Comparison of ENCODE assay signal across 8 cellular contexts in genomic region chr13:49496837-49497236, GRCh38. TPM values are rescaled to one million over a fixed set of nuclear protein-coding genes. Genes with fewer than 3 reads are reported as not detected.
DNase-seq lines count a peak whose midpoint lies in the region; ATAC-seq and TF ChIP-seq lines count a peak whose summit lies in the region.
"Not testable (repeated sequence)": the region's sequence is repeated elsewhere in the genome, so short reads cannot be mapped to it uniquely, and the experiment has no call there.

No MANE protein-coding gene starts in this region.

- CTCF ChIA-PET in activated naive CD4-positive, alpha-beta T cell treated with anti-CD3 and anti-CD28 coated beads for 36 hours (lab: Charles Lee) = interaction anchor here (2.0 kb wide), 1 partner anchor 53 kb away, joined by 8 read pairs; the partner anchor contains the start of genes CAB39L and SETDB2

- peaks cover 51% of the 10 kb centered on the region for H3K4me1 Mint-ChIP-seq in activated naive CD4-positive, alpha-beta T cell treated with anti-CD3 and anti-CD28 coated beads for 36 hours (ENCODE audit: low read depth)
- H3K4me1 Mint-ChIP-seq in effector memory CD8-positive, alpha-beta T cell (ENCODE audit: low read depth in 2 of 2) = peaks cover 38 to 45% of the 10 kb centered on the region in 2 donors
- H3K4me1 Mint-ChIP-seq in naive B cell = peaks cover 33 to 43% (median 42%) of the 10 kb centered on the region in 3 donors

- not testable (repeated sequence) for H3K9ac ChIP-seq in OCI-LY3 (ENCODE audit: low read length)

- H3K4me3 ChIP-seq in OCI-LY3 (ENCODE audit: low read length) = peak overlapping the region; percentile 87
- H3K4me3 ChIP-seq in thoracic aorta = peak overlapping the region; percentile 84

- intact Hi-C loops in activated naive CD4-positive, alpha-beta T cell treated with anti-CD3 and anti-CD28 coated beads for 36 hours (cut with micrococcal nuclease) = loop anchor here (2.0 to 5.0 kb wide), 9 partner anchors 195 to 1956 kb away; partner anchors contain the start of genes CDADC1, EBPL, INTS6 and NUDT15

- peak overlapping the region; percentile 91 for H3K4me3 Mint-ChIP-seq in activated naive CD4-positive, alpha-beta T cell treated with anti-CD3 and anti-CD28 coated beads for 36 hours
- H3K4me3 Mint-ChIP-seq in effector memory CD8-positive, alpha-beta T cell = peak overlapping the region; percentile 97 to 98
- H3K4me3 Mint-ChIP-seq in naive B cell = peak overlapping the region; percentile 32 to 95 (median 92)

- H3K9me3 Mint-ChIP-seq in activated naive CD4-positive, alpha-beta T cell treated with anti-CD3 and anti-CD28 coated beads for 36 hours; effector memory CD8-positive, alpha-beta T cell; naive B cell: not testable (repeated sequence)

- H3K27ac ChIP-seq in OCI-LY3 (ENCODE audit: low read length) (peak overlapping the region; percentile 79; the same call in 1 of the 2 replicates), thoracic aorta (peak overlapping the region; percentile 93 to 95)

- not testable (repeated sequence) for H3K27me3 Mint-ChIP-seq in activated naive CD4-positive, alpha-beta T cell treated with anti-CD3 and anti-CD28 coated beads for 36 hours (ENCODE audit: low read depth); effector memory CD8-positive, alpha-beta T cell; naive B cell

- not testable (repeated sequence) for H2AFZ ChIP-seq in OCI-LY3 (ENCODE audit: low read depth, low read length)

- H3K4me2 ChIP-seq in OCI-LY3 (ENCODE audit: low read length) = peak overlapping the region; percentile 88

- peak; percentile 31 for ATAC-seq in effector memory CD8-positive, alpha-beta T cell (replicated peaks)
- not testable (repeated sequence) for ATAC-seq in naive B cell (ENCODE audit: low read depth in 2 of 2); thoracic aorta (ENCODE audit: insufficient number of reproducible peaks, low FRiP score, low read depth)

- H3K4me1 ChIP-seq in OCI-LY3 (ENCODE audit: low read length) (peaks cover 22% of the 10 kb centered on the region), thoracic aorta (ENCODE audit: control insufficient read depth in 1 of 2, low read depth in 2 of 2) (peaks cover 7 to 24% of the 10 kb centered on the region in 2 donors)

- not testable (repeated sequence) for TF ChIP-seq CTCF in OCI-LY3 (IDR thresholded peaks at IDR 0.05; ENCODE audit: low read depth, low read length); thoracic aorta (IDR thresholded peaks at IDR 0.05)

- not testable (repeated sequence) for H3K27me3 ChIP-seq in OCI-LY3 (ENCODE audit: low read depth, low read length); thoracic aorta (replicated peaks; ENCODE audit: insufficient read depth)

- H3K9me3 ChIP-seq in OCI-LY3 (ENCODE audit: insufficient read depth, low read length); thoracic aorta: not testable (repeated sequence)

- H3K27ac Mint-ChIP-seq in activated naive CD4-positive, alpha-beta T cell treated with anti-CD3 and anti-CD28 coated beads for 36 hours = peak overlapping the region; percentile 96
- peak overlapping the region; percentile 92 to 99 for H3K27ac Mint-ChIP-seq in effector memory CD8-positive, alpha-beta T cell
- H3K27ac Mint-ChIP-seq in naive B cell = peak overlapping the region; percentile 91 to 99 (median 95)

- peaks cover 49% of the 10 kb centered on the region for H3K36me3 Mint-ChIP-seq in activated naive CD4-positive, alpha-beta T cell treated with anti-CD3 and anti-CD28 coated beads for 36 hours (ENCODE audit: low read depth)
- peaks cover 34% of the 10 kb centered on the region for H3K36me3 Mint-ChIP-seq in effector memory CD8-positive, alpha-beta T cell (ENCODE audit: insufficient read depth)
- H3K36me3 Mint-ChIP-seq in naive B cell = not testable (repeated sequence)

- not testable (repeated sequence) for H4K20me1 ChIP-seq in OCI-LY3 (ENCODE audit: insufficient read depth, low read length)

- H3K79me2 ChIP-seq in OCI-LY3 (ENCODE audit: low read length) = not testable (repeated sequence)

- DNase-seq in DMS53 (lab: John Stamatoyannopoulos, UW) (peak; percentile 10), naive B cell (peak; percentile 4)
- DNase-seq in activated CD4-positive, alpha-beta T cell treated with anti-CD3 and anti-CD28 coated beads, Interleukin-2, amount 50 U/mL, for 4 hours = peak; percentile 55 to 68
- DNase-seq in activated naive CD4-positive, alpha-beta T cell treated with anti-CD3 and anti-CD28 coated beads for 36 hours = peak; percentile 86
- DNase-seq in effector memory CD8-positive, alpha-beta T cell = peak; percentile 35 to 41 (median 41)
- DNase-seq in stimulated activated CD4-positive, alpha-beta T cell treated with anti-CD3 and anti-CD28 coated beads, Interleukin-2, amount 100 ng/mL, for 48 hours = peak; percentile 39 to 47
- not testable (repeated sequence) for DNase-seq in thoracic aorta (ENCODE audit: low spot score)

- H3K36me3 ChIP-seq in OCI-LY3 (replicated peaks; ENCODE audit: low read depth, low read length) = peaks cover 27% of the 10 kb centered on the region
- H3K36me3 ChIP-seq in thoracic aorta = not testable (repeated sequence)

RNA-seq across cellular contexts. Expression of gene PHF11, which starts 1.1 kb away (rescaled TPM):
- total RNA-seq in activated naive CD4-positive, alpha-beta T cell treated with anti-CD3 and anti-CD28 coated beads for 36 hours = 10 to 100 TPM; 91.4 to 96.9 TPM
- 100 to 1,000 TPM in 2 of 6 donors, 10 to 100 TPM in 4; 84.6 to 101 (median 97.1) TPM for polyA plus RNA-seq in naive B cell (ENCODE audit: low read depth in 6 of 6)
- total RNA-seq in thoracic aorta = 10 to 100 TPM; 39.3 to 51.1 TPM

RNA-seq across cellular contexts. Expression of gene SETDB2, which starts 52.8 kb away (rescaled TPM):
- 10 to 100 TPM; 15.8 to 16.2 TPM for total RNA-seq in activated naive CD4-positive, alpha-beta T cell treated with anti-CD3 and anti-CD28 coated beads for 36 hours
- polyA plus RNA-seq in naive B cell (ENCODE audit: low read depth in 6 of 6) = 10 to 100 TPM in 5 of 6 donors, 1 to 10 TPM in 1; 8.6 to 35.7 (median 26.7) TPM
- 1 to 10 TPM; 9.0 to 9.1 TPM for total RNA-seq in thoracic aorta

RNA-seq across cellular contexts. Expression of gene CAB39L, which starts 53.0 kb away (rescaled TPM):
- total RNA-seq in activated naive CD4-positive, alpha-beta T cell treated with anti-CD3 and anti-CD28 coated beads for 36 hours = 1 to 10 TPM; 3.8 to 4.5 TPM
- 1 to 10 TPM; 2.7 to 6.8 (median 5.4) TPM for polyA plus RNA-seq in naive B cell (ENCODE audit: low read depth in 6 of 6)
- 10 to 100 TPM; 38.7 to 46.7 TPM for total RNA-seq in thoracic aorta

Comparison
In these comparisons a context has a peak if more than half of its experiments do, and no peak if none do; other contexts are left out.
1. RNA of gene CAB39L, which starts 53.0 kb away (total RNA-seq): 38.7 to 46.7 TPM in thoracic aorta; 3.8 to 4.5 TPM in activated naive CD4-positive, alpha-beta T cell treated with anti-CD3 and anti-CD28 coated beads for 36 hours; every median in the first group is over 4 times any median in the second.
2. Peak in every context shown above with its lines, with median percentiles within 50 percentile points of each other: H3K27ac Mint-ChIP-seq and H3K4me3 Mint-ChIP-seq.